In genomic region chr9:120935383-120935857, GRCh38 we compare ENCODE assay signal across 8 cellular contexts. TPM values are rescaled to one million over a fixed set of nuclear protein-coding genes. Genes with fewer than 3 reads are reported as not detected.
DNase-seq lines count a peak whose midpoint lies in the region; ATAC-seq, FAIRE-seq and TF ChIP-seq lines count a peak whose summit lies in the region.

No MANE protein-coding gene starts in this region.

- H3K9me3 Mint-ChIP-seq in stimulated activated effector memory CD8-positive, alpha-beta T cell treated with anti-CD3 and anti-CD28 coated beads, Interleukin-12 subunit alpha, Interleukin-12 subunit beta, amount 100 ng/mL, for 72 hours: no peaks in the 10 kb centered on the region

- H3K9me3 ChIP-seq in breast epithelium: no peaks in the 10 kb centered on the region
- no peaks in the 10 kb centered on the region for H3K9me3 ChIP-seq in keratinocyte (ENCODE audit: control insufficient read depth, low read depth, low read length)

- no peaks in the 10 kb centered on the region for H3K79me2 ChIP-seq in keratinocyte (ENCODE audit: control insufficient read depth, insufficient read depth, low read length)

- peak overlapping the region; percentile 42 for H2AFZ ChIP-seq in keratinocyte (ENCODE audit: control insufficient read depth, low read length)

- H4K20me1 ChIP-seq in keratinocyte (ENCODE audit: control insufficient read depth, extremely low read depth, insufficient read depth, low read length): no peaks in the 10 kb centered on the region

- TF ChIP-seq POLR2A in breast epithelium (IDR thresholded peaks at IDR 0.05): no peak

- H3K27ac ChIP-seq in breast epithelium (peak overlapping the region; percentile 71 to 90), keratinocyte (ENCODE audit: control insufficient read depth, insufficient read depth, low read length) (peak overlapping the region; percentile 93)

- H3K4me1 ChIP-seq in breast epithelium (peaks cover 9 to 25% of the 10 kb centered on the region in 2 donors), keratinocyte (ENCODE audit: control insufficient read depth, extremely low read depth, insufficient read depth, low read length) (peaks cover 38% of the 10 kb centered on the region)

- H3K27ac Mint-ChIP-seq in stimulated activated effector memory CD8-positive, alpha-beta T cell treated with anti-CD3 and anti-CD28 coated beads, Interleukin-12 subunit alpha, Interleukin-12 subunit beta, amount 100 ng/mL, for 72 hours: peak overlapping the region; percentile 100

- peak overlapping the region; percentile 91 for H3K4me2 ChIP-seq in keratinocyte (ENCODE audit: control insufficient read depth, extremely low read depth, insufficient read depth, low read depth, low read length)

- dilution Hi-C loops in keratinocyte (cut with MboI; ENCODE audit: extremely low pct_ligation_motif_present, low sequenced_read_pairs): no loop called here

- peak; percentile 96 for DNase-seq in COR-L47 (lab: John Stamatoyannopoulos, UW)
- peak; percentile 98 for DNase-seq in KBM-7
- peak; percentile 100 for DNase-seq in breast epithelium (ENCODE audit: low spot score in 2 of 2)
- DNase-seq in keratinocyte (ENCODE audit: low read depth, low spot score): peak; percentile 96
- peak in 1 of 2 donors; percentile 62 for DNase-seq in stimulated activated effector memory CD8-positive, alpha-beta T cell treated with anti-CD3 and anti-CD28 coated beads, Interleukin-12 subunit alpha, Interleukin-12 subunit beta, amount 100 ng/mL, for 72 hours (ENCODE audit: low spot score in 2 of 2)
- DNase-seq in GOT3 (lab: John Stamatoyannopoulos, UW): no peak

- no peak for ATAC-seq in stimulated activated effector memory CD8-positive, alpha-beta T cell treated with anti-CD3 and anti-CD28 coated beads, Interleukin-12 subunit alpha, Interleukin-12 subunit beta, amount 100 ng/mL, for 72 hours
- ATAC-seq in GM21360 (IDR thresholded peaks at IDR 0.05; ENCODE audit: unreplicated experiment): no peak

- H3K9me1 ChIP-seq in keratinocyte (ENCODE audit: control insufficient read depth, extremely low read depth, insufficient read depth, low read length): no peaks in the 10 kb centered on the region

- H3K4me1 Mint-ChIP-seq in stimulated activated effector memory CD8-positive, alpha-beta T cell treated with anti-CD3 and anti-CD28 coated beads, Interleukin-12 subunit alpha, Interleukin-12 subunit beta, amount 100 ng/mL, for 72 hours: peaks cover 71% of the 10 kb centered on the region

- peak overlapping the region; percentile 48 for H3K4me3 Mint-ChIP-seq in stimulated activated effector memory CD8-positive, alpha-beta T cell treated with anti-CD3 and anti-CD28 coated beads, Interleukin-12 subunit alpha, Interleukin-12 subunit beta, amount 100 ng/mL, for 72 hours

- TF ChIP-seq CTCF in breast epithelium (IDR thresholded peaks at IDR 0.05) (no peak), keratinocyte (optimal IDR thresholded peaks at IDR 0.05 in 1 of 3, IDR thresholded peaks at IDR 0.05 in 1 of 3, conservative IDR thresholded peaks at IDR 0.05 in 1 of 3; ENCODE audit: extremely low read depth in 1 of 3, insufficient read depth in 2 of 3, low read length in 3 of 3) (no peak)

- FAIRE-seq in keratinocyte (lab: Jason Lieb, UNC): peak; percentile 83

- H3K27me3 ChIP-seq in breast epithelium (no peaks in the 10 kb centered on the region), keratinocyte (ENCODE audit: control insufficient read depth, extremely low read depth, insufficient read depth, low read length) (no peaks in the 10 kb centered on the region)

- peaks cover 14% of the 10 kb centered on the region for H3K36me3 Mint-ChIP-seq in stimulated activated effector memory CD8-positive, alpha-beta T cell treated with anti-CD3 and anti-CD28 coated beads, Interleukin-12 subunit alpha, Interleukin-12 subunit beta, amount 100 ng/mL, for 72 hours

- H3K36me3 ChIP-seq in breast epithelium: no peaks in the 10 kb centered on the region
- H3K36me3 ChIP-seq in keratinocyte (ENCODE audit: control insufficient read depth in 2 of 2, extremely low read depth in 1 of 2, insufficient read depth in 2 of 2, low read length in 2 of 2): no peaks in the 10 kb centered on the region

- H3K9ac ChIP-seq in keratinocyte (ENCODE audit: control insufficient read depth, extremely low read depth, insufficient read depth, low read length): peak overlapping the region; percentile 79

- H3K4me3 ChIP-seq in breast epithelium: peak overlapping the region in 2 of 3 donors; percentile 34 to 51
- H3K4me3 ChIP-seq in keratinocyte (ENCODE audit: control insufficient read depth in 2 of 3, extremely low read depth in 1 of 3, insufficient read depth in 2 of 3, low read depth in 1 of 3, low read length in 3 of 3): peak overlapping the region in 2 of 3 experiments; percentile 53 to 63

- in situ Hi-C loops in KBM-7 (cut with MboI; ENCODE audit: low pct_unique_long_range_greater_than_20kb, low sequenced_read_pairs): no loop called here

- intact Hi-C loops in breast epithelium (cut with DNase I; ENCODE audit: low total_unique reads): no loop called here

TF ChIP-seq in PFSK-1, 5 proteins besides CTCF, POLR2A, EP300 and RAD21:
- TF ChIP-seq REST (IDR thresholded peaks at IDR 0.05; ENCODE audit: insufficient read depth in 1 of 2, low read depth in 2 of 2, low read length in 2 of 2) (no peak), FOXP2 (optimal IDR thresholded peaks at IDR 0.05; ENCODE audit: borderline replicate concordance, extremely low read depth, extremely low read length, insufficient read depth) (peak; percentile 23), SIN3A (IDR thresholded peaks at IDR 0.05; ENCODE audit: borderline replicate concordance, insufficient read depth, low read length) (0 out of 2 replicates have a peak, but pooled peaks have one; percentile 27), POLR2AphosphoS5 (IDR thresholded peaks at IDR 0.05; ENCODE audit: low read depth, low read length) (no peak; the same call in 1 of the 2 replicates), TAF1 (IDR thresholded peaks at IDR 0.05; ENCODE audit: borderline replicate concordance, insufficient read depth, low read length) (no peak)
TF ChIP-seq in PFSK-1: peak in this region for 2.

RNA-seq across cellular contexts. Expression of gene TRAF1, which starts 8.8 kb away (rescaled TPM):
- polyA plus RNA-seq in PFSK-1 (2012; ENCODE audit: insufficient read length, low read depth): 0.69 TPM
- 1 to 10 TPM; 4.9 to 8.6 (median 7.3) TPM for total RNA-seq in breast epithelium
- 0.71 to 2.5 TPM (median 1.2 TPM) in 3 replicates for polyA plus RNA-seq in keratinocyte
- polyA plus RNA-seq in keratinocyte (2011; ENCODE audit: low read depth): 1.1 TPM
- polyA plus RNA-seq in keratinocyte (2011; cell fraction: cytosol; rRNA removed): 0.26 and 0.43 TPM in 2 replicates
- polyA plus RNA-seq in keratinocyte (2011; cell fraction: nucleus; rRNA removed): 9.9 and 11.7 TPM in 2 replicates
- 0.54 and 1.9 TPM in 2 replicates for polyA plus RNA-seq in keratinocyte (2012; ENCODE audit: low replicate concordance)
- polyA minus RNA-seq in keratinocyte: 0.43 to 1.2 TPM (median 1.1 TPM) in 3 replicates
- polyA minus RNA-seq in keratinocyte (2011; cell fraction: cytosol; rRNA and poly(A)+ RNA removed): 0.58 TPM
- polyA minus RNA-seq in keratinocyte (2011; cell fraction: nucleus; rRNA and poly(A)+ RNA removed): 1.3 and 2.0 TPM in 2 replicates

RNA-seq across cellular contexts. Expression of gene PHF19, which starts 58.4 kb away (rescaled TPM):
- 44.5 TPM for polyA plus RNA-seq in PFSK-1 (2012; ENCODE audit: insufficient read length, low read depth)
- total RNA-seq in breast epithelium: 10 to 100 TPM; 16.5 to 33.1 (median 19.0) TPM
- polyA plus RNA-seq in keratinocyte: 7.3 to 31.4 TPM (median 11.7 TPM) in 3 replicates
- 5.5 TPM for polyA plus RNA-seq in keratinocyte (2011; ENCODE audit: low read depth)
- 10.0 and 13.5 TPM in 2 replicates for polyA plus RNA-seq in keratinocyte (2011; cell fraction: cytosol; rRNA removed)
- polyA plus RNA-seq in keratinocyte (2011; cell fraction: nucleus; rRNA removed): 8.5 and 9.0 TPM in 2 replicates
- 4.6 and 24.5 TPM in 2 replicates for polyA plus RNA-seq in keratinocyte (2012; ENCODE audit: low replicate concordance)
- polyA minus RNA-seq in keratinocyte: 7.7 to 63.6 TPM (median 20.9 TPM) in 3 replicates
- 18.2 TPM for polyA minus RNA-seq in keratinocyte (2011; cell fraction: cytosol; rRNA and poly(A)+ RNA removed)
- polyA minus RNA-seq in keratinocyte (2011; cell fraction: nucleus; rRNA and poly(A)+ RNA removed): 4.7 and 5.7 TPM in 2 replicates
